Comparison of ENCODE assay signal across 15 cellular contexts in genomic region chr3:34109846-34110245, GRCh38.
A peak's percentile ranks its signal among the peaks of the same experiment; 100 is the strongest.
DNase-seq lines count a peak whose midpoint lies in the region; ATAC-seq and TF ChIP-seq lines count a peak whose summit lies in the region.
"Had no signal": no experiment of that assay in that cellular context is flagged by ENCODE, and none has a peak within 500 bp of the region (broad histone marks: within the 10 kb centered on the region; RNA-seq: fewer than 3 reads in every experiment).

No MANE protein-coding gene starts in this region.

- H3K4me1 Mint-ChIP-seq in stimulated activated memory B cell treated with anti-CD40 and anti-IgM and Interleukin-4, amounts not matched to agents 10 μg/mL and 1 μg/mL and 100 μg/mL, for 72 hours = peaks cover 11% of the 10 kb centered on the region
- H3K4me1 Mint-ChIP-seq: activated naive CD8-positive, alpha-beta T cell treated with anti-CD3 and anti-CD28 coated beads, Interleukin-2, amount 50 U/mL, for 24 hours had no signal

- no peaks in the 10 kb centered on the region for H3K79me2 ChIP-seq in smooth muscle cell (ENCODE audit: low read depth)

- WGBS in smooth muscle cell (ENCODE audit: low lambda C conversion rate) = 90% methylated on average over 2 of the region's 2 CpGs

- H3F3A ChIP-seq in smooth muscle cell (ENCODE audit: low read depth) = no peaks in the 10 kb centered on the region

- H3K36me3 ChIP-seq in BE2C (no peaks in the 10 kb centered on the region), smooth muscle cell (ENCODE audit: low read depth) (no peaks in the 10 kb centered on the region)
- H3K36me3 ChIP-seq: prostate gland had no signal

- H4K20me1 ChIP-seq in smooth muscle cell (ENCODE audit: low read depth) = no peaks in the 10 kb centered on the region

- TF ChIP-seq CTCF in BE2C (IDR thresholded peaks at IDR 0.05; ENCODE audit: low read depth, low read length) = no peak
- TF ChIP-seq CTCF in smooth muscle cell (IDR thresholded peaks at IDR 0.05; ENCODE audit: borderline replicate concordance, insufficient read depth, poor library complexity, severe bottlenecking) = no peak

- H3K4me2 ChIP-seq in smooth muscle cell = no peak overlapping the region

- no peaks in the 10 kb centered on the region for H3K9me3 ChIP-seq in BE2C
- no peaks in the 10 kb centered on the region for H3K9me3 ChIP-seq in smooth muscle cell (replicated peaks; ENCODE audit: low read depth)
- H3K9me3 ChIP-seq: prostate gland, testis had no signal

- H3K27ac ChIP-seq in smooth muscle cell (ENCODE audit: low read depth) = no peak overlapping the region
- H3K27ac ChIP-seq: 22Rv1, coronary artery, prostate gland, testis had no signal

- H3K9me3 Mint-ChIP-seq in stimulated activated memory B cell treated with anti-CD40 and anti-IgM and Interleukin-4, amounts not matched to agents 10 μg/mL and 1 μg/mL and 100 μg/mL, for 72 hours = no peaks in the 10 kb centered on the region
- H3K9me3 Mint-ChIP-seq: activated naive CD8-positive, alpha-beta T cell treated with anti-CD3 and anti-CD28 coated beads, Interleukin-2, amount 50 U/mL, for 24 hours had no signal

- no peaks in the 10 kb centered on the region for H3K36me3 Mint-ChIP-seq in stimulated activated memory B cell treated with anti-CD40 and anti-IgM and Interleukin-4, amounts not matched to agents 10 μg/mL and 1 μg/mL and 100 μg/mL, for 72 hours

- H3K4me1 ChIP-seq in BE2C (no peaks in the 10 kb centered on the region), smooth muscle cell (ENCODE audit: low read depth) (no peaks in the 10 kb centered on the region)
- H3K4me1 ChIP-seq: prostate gland, testis had no signal

- H3K4me3 ChIP-seq in BE2C (ENCODE audit: low read depth, low read length) (no peak overlapping the region), smooth muscle cell (no peak overlapping the region)
- H3K4me3 ChIP-seq: coronary artery, prostate gland, testis had no signal

- H3K27me3 ChIP-seq in BE2C = no peaks in the 10 kb centered on the region
- peaks cover 10% of the 10 kb centered on the region for H3K27me3 ChIP-seq in smooth muscle cell (ENCODE audit: low read depth)
- H3K27me3 ChIP-seq: testis had no signal

- ATAC-seq in GM21825 (IDR thresholded peaks at IDR 0.05; ENCODE audit: unreplicated experiment) = peak; percentile 59
- ATAC-seq in HG03442 (IDR thresholded peaks at IDR 0.05; ENCODE audit: unreplicated experiment) = peak; percentile 46
- ATAC-seq in stimulated activated memory B cell treated with anti-CD40 and anti-IgM and Interleukin-4, amounts not matched to agents 10 μg/mL and 1 μg/mL and 100 μg/mL, for 72 hours = peak; percentile 57
- ATAC-seq: activated naive CD8-positive, alpha-beta T cell treated with anti-CD3 and anti-CD28 coated beads, Interleukin-2, amount 50 U/mL, for 24 hours had no signal

- no peak overlapping the region for H3K9ac ChIP-seq in smooth muscle cell (ENCODE audit: low read depth)

- no peak overlapping the region for H2AFZ ChIP-seq in smooth muscle cell (ENCODE audit: low read depth)

- H3K27ac Mint-ChIP-seq in stimulated activated memory B cell treated with anti-CD40 and anti-IgM and Interleukin-4, amounts not matched to agents 10 μg/mL and 1 μg/mL and 100 μg/mL, for 72 hours = no peak overlapping the region
- H3K27ac Mint-ChIP-seq: activated naive CD8-positive, alpha-beta T cell treated with anti-CD3 and anti-CD28 coated beads, Interleukin-2, amount 50 U/mL, for 24 hours had no signal

- peak; percentile 15 to 50 for DNase-seq in NOMO-1 (lab: John Stamatoyannopoulos, UW; ENCODE audit: unreplicated experiment in 2 of 2)
- DNase-seq in NOMO-1 treated with dmso at 0.1 percent for 144 hours (lab: John Stamatoyannopoulos, UW; ENCODE audit: unreplicated experiment) = no peak
- no peak for DNase-seq in BE2C
- DNase-seq in NCI-H82 (lab: John Stamatoyannopoulos, UW) = no peak
- DNase-seq in smooth muscle cell (lab: John Stamatoyannopoulos, UW; ENCODE audit: unreplicated experiment) = no peak
- DNase-seq: activated naive CD8-positive, alpha-beta T cell treated with anti-CD3 and anti-CD28 coated beads, Interleukin-2, amount 50 U/mL, for 24 hours; IMR-90; NCI-H187 treated with DMSO at 0.1 percent for 48 hours; testis had no signal

- H3K27me3 Mint-ChIP-seq in stimulated activated memory B cell treated with anti-CD40 and anti-IgM and Interleukin-4, amounts not matched to agents 10 μg/mL and 1 μg/mL and 100 μg/mL, for 72 hours = no peaks in the 10 kb centered on the region

- no peak overlapping the region for H3K4me3 Mint-ChIP-seq in stimulated activated memory B cell treated with anti-CD40 and anti-IgM and Interleukin-4, amounts not matched to agents 10 μg/mL and 1 μg/mL and 100 μg/mL, for 72 hours
- H3K4me3 Mint-ChIP-seq: activated naive CD8-positive, alpha-beta T cell treated with anti-CD3 and anti-CD28 coated beads, Interleukin-2, amount 50 U/mL, for 24 hours had no signal

Comparison
In these comparisons a context has a peak if more than half of its experiments do, and no peak if none do; other contexts are left out.
1. DNase-seq: peak in NOMO-1 (2 of 2); none in NOMO-1 treated with dmso at 0.1 percent for 144 hours (single experiment), BE2C (single experiment), NCI-H82 (single experiment) and smooth muscle cell (single experiment).
2. Peak in every context shown above with its lines, with median percentiles within 50 percentile points of each other: ATAC-seq.